Comparison of ENCODE assay signal across 29 cellular contexts in the genomic region with DNA sequence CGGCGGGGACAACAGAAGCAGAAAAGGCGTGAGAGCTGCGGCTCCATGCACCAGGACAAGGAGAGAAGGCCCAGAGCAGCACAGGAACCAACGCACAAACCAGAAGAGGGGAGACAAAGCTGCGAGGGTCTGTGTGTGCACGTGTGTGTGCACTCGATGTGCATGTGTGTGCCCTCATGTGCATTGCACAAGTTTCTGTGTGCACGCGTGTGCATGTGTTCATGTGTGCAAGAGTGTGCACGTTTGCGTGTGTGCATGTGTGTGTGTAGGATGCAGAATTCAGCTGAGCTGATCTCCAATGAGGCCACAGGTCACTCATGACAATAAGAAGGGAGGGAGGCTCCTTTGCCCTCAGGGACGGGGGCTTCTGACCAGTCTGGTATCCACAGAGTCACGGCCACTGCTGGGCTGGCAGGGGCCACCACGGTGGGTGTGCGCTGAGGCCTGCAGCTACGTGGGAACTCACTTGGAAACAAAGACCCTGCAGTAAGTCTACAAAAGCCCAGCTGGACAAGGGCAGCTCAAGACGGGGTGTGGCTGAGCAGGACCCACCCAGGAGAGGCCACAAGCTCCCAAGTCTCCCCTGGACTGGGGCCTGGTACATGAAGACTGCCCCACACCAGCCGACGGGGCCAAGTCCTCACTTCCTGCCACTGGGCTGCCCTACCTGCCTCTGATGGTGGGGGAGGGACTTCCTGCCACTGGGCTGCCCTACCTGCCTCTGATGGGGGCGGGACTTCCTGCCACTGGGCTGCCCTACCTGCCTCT. TPM values are rescaled to one million over a fixed set of nuclear protein-coding genes. Genes with fewer than 3 reads are reported as not detected.
DNase-seq lines count a peak whose midpoint lies in the region; ATAC-seq, FAIRE-seq and TF ChIP-seq lines count a peak whose summit lies in the region.
"Had no signal": no experiment of that assay in that cellular context is flagged by ENCODE, and none has a peak within 500 bp of the region (broad histone marks: within the 10 kb centered on the region; RNA-seq: fewer than 3 reads in every experiment).

No MANE protein-coding gene starts in this region.

- H3K9me3 Mint-ChIP-seq in MCF 10A (ENCODE audit: unreplicated experiment) (no peaks in the 10 kb centered on the region), endodermal cell (no peaks in the 10 kb centered on the region)
- H3K9me3 Mint-ChIP-seq in activated CD8-positive, alpha-beta T cell treated with anti-CD3 and anti-CD28 coated beads, Interleukin-2, amount 10 ng/mL, durations not matched to agents 7 days and 5 days (ENCODE audit: insufficient read depth) = no peaks in the 10 kb centered on the region
- H3K9me3 Mint-ChIP-seq: HFFc6; stimulated activated effector memory CD8-positive, alpha-beta T cell treated with anti-CD3 and anti-CD28 coated beads, Interleukin-12 subunit alpha, Interleukin-12 subunit beta, amount 100 ng/mL, for 72 hours; T-cell had no signal

- H3K4me1 Mint-ChIP-seq in MCF 10A (ENCODE audit: insufficient read depth, unreplicated experiment) = no peaks in the 10 kb centered on the region
- H3K4me1 Mint-ChIP-seq in endodermal cell = peaks cover 2% of the 10 kb centered on the region
- H3K4me1 Mint-ChIP-seq in activated CD8-positive, alpha-beta T cell treated with anti-CD3 and anti-CD28 coated beads, Interleukin-2, amount 10 ng/mL, durations not matched to agents 7 days and 5 days (ENCODE audit: low read depth) = peaks cover 7% of the 10 kb centered on the region

- no peak overlapping the region for H2AFZ ChIP-seq in mammary epithelial cell (ENCODE audit: low read depth, low read length)

- no peaks in the 10 kb centered on the region for H3K4me1 ChIP-seq in mammary epithelial cell (ENCODE audit: insufficient read depth, low read length)
- no peaks in the 10 kb centered on the region for H3K4me1 ChIP-seq in endodermal cell (ENCODE audit: control insufficient read depth, insufficient read depth, low read length)
- H3K4me1 ChIP-seq in small intestine (ENCODE audit: control insufficient read depth in 2 of 2, insufficient read depth in 1 of 2, low read depth in 1 of 2, low read length in 1 of 2) = no peaks in the 10 kb centered on the region
- H3K4me1 ChIP-seq: lower lobe of right lung, suprapubic skin, uterus had no signal

- no peaks in the 10 kb centered on the region for H3K36me3 ChIP-seq in mammary epithelial cell (ENCODE audit: insufficient read depth, low read length)
- H3K36me3 ChIP-seq in endodermal cell (ENCODE audit: control insufficient read depth, insufficient read depth, low read length) = no peaks in the 10 kb centered on the region
- H3K36me3 ChIP-seq in small intestine (ENCODE audit: control insufficient read depth in 2 of 2, insufficient read depth in 2 of 2, low read length in 2 of 2) = no peaks in the 10 kb centered on the region
- H3K36me3 ChIP-seq: lower lobe of right lung, suprapubic skin, uterus had no signal

- TF ChIP-seq CTCF in MCF 10A (IDR thresholded peaks at IDR 0.05; ENCODE audit: unreplicated experiment) = no peak
- no peak for TF ChIP-seq CTCF in mammary epithelial cell (conservative IDR thresholded peaks at IDR 0.05 in 1 of 2, IDR thresholded peaks at IDR 0.05 in 1 of 2; ENCODE audit: extremely low read depth in 1 of 2, insufficient read depth in 1 of 2, low read depth in 1 of 2, low read length in 2 of 2)
- TF ChIP-seq CTCF in endodermal cell (conservative IDR thresholded peaks at IDR 0.05) = no peak

- in situ Hi-C loops in mammary epithelial cell (cut with MboI; ENCODE audit: low sequenced_read_pairs in 2 of 2) = no loop called here

- H3K9me3 ChIP-seq in mammary epithelial cell (replicated peaks; ENCODE audit: insufficient read depth, low read length) = peaks cover 3% of the 10 kb centered on the region
- no peaks in the 10 kb centered on the region for H3K9me3 ChIP-seq in endodermal cell (ENCODE audit: control insufficient read depth, low read length)
- H3K9me3 ChIP-seq in small intestine (ENCODE audit: control insufficient read depth, low read depth) = no peaks in the 10 kb centered on the region
- H3K9me3 ChIP-seq: lower lobe of right lung, suprapubic skin, uterus had no signal

- BruUV-seq in MCF 10A (replicated peaks; lab: Mats Ljungman, UMichigan) (no TSS peak), mammary epithelial cell (replicated peaks; lab: Mats Ljungman, UMichigan) (no TSS peak)

- no peak for ATAC-seq in activated CD8-positive, alpha-beta T cell treated with anti-CD3 and anti-CD28 coated beads, Interleukin-2, amount 10 ng/mL, durations not matched to agents 7 days and 5 days
- ATAC-seq: lower lobe of right lung had no signal

- H3K36me3 Mint-ChIP-seq in MCF 10A (ENCODE audit: insufficient read depth, unreplicated experiment) = no peaks in the 10 kb centered on the region
- H3K36me3 Mint-ChIP-seq in endodermal cell (ENCODE audit: low read depth) = no peaks in the 10 kb centered on the region
- no peaks in the 10 kb centered on the region for H3K36me3 Mint-ChIP-seq in activated CD8-positive, alpha-beta T cell treated with anti-CD3 and anti-CD28 coated beads, Interleukin-2, amount 10 ng/mL, durations not matched to agents 7 days and 5 days (ENCODE audit: low read depth)
- H3K36me3 Mint-ChIP-seq: activated naive CD4-positive, alpha-beta T cell treated with anti-CD3 and anti-CD28 coated beads, Interleukin-2, amount 10 ng/mL, durations not matched to agents 7 days and 5 days; stimulated activated effector memory CD8-positive, alpha-beta T cell treated with anti-CD3 and anti-CD28 coated beads, Interleukin-12 subunit alpha, Interleukin-12 subunit beta, amount 100 ng/mL, for 72 hours; T-cell had no signal

- H3K27me3 Mint-ChIP-seq in MCF 10A (ENCODE audit: insufficient read depth, unreplicated experiment) (peaks cover 16% of the 10 kb centered on the region), endodermal cell (ENCODE audit: insufficient read depth) (no peaks in the 10 kb centered on the region)
- H3K27me3 Mint-ChIP-seq in activated CD8-positive, alpha-beta T cell treated with anti-CD3 and anti-CD28 coated beads, Interleukin-2, amount 10 ng/mL, durations not matched to agents 7 days and 5 days (ENCODE audit: low read depth) = no peaks in the 10 kb centered on the region
- H3K27me3 Mint-ChIP-seq: activated naive CD4-positive, alpha-beta T cell treated with anti-CD3 and anti-CD28 coated beads, Interleukin-2, amount 10 ng/mL, durations not matched to agents 7 days and 5 days had no signal

- H3K27ac ChIP-seq in mammary epithelial cell (ENCODE audit: insufficient read depth, low read depth, low read length) (no peak overlapping the region), endodermal cell (ENCODE audit: low read depth, low read length) (no peak overlapping the region), small intestine (ENCODE audit: low read depth in 1 of 2, low read length in 1 of 2) (no peak overlapping the region)
- H3K27ac ChIP-seq: epithelial cell of prostate, lower lobe of right lung, skin epidermis, suprapubic skin, uterus had no signal

- H3K27me3 ChIP-seq in mammary epithelial cell (ENCODE audit: insufficient read depth, low read length) (no peaks in the 10 kb centered on the region), endodermal cell (ENCODE audit: control insufficient read depth, insufficient read depth, low read length, poor library complexity, severe bottlenecking) (no peaks in the 10 kb centered on the region), small intestine (ENCODE audit: control insufficient read depth in 2 of 2, insufficient read depth in 2 of 2, low read length in 2 of 2) (no peaks in the 10 kb centered on the region)
- H3K27me3 ChIP-seq: uterus had no signal

- no peaks in the 10 kb centered on the region for H4K20me1 ChIP-seq in mammary epithelial cell (ENCODE audit: insufficient read depth, low read length)

- H3K9ac ChIP-seq in mammary epithelial cell (ENCODE audit: insufficient read depth, low read length) (no peak overlapping the region), endodermal cell (ENCODE audit: extremely low read depth, low read length, poor library complexity, severe bottlenecking) (no peak overlapping the region)

- POLR2A ChIA-PET in MCF 10A (lab: Yijun Ruan, JAX) = no interaction called here
- POLR2A ChIA-PET in activated CD8-positive, alpha-beta T cell treated with anti-CD3 and anti-CD28 coated beads, Interleukin-2, amount 10 ng/mL, durations not matched to agents 7 days and 5 days (lab: Charles Lee) = no interaction called here

- no peaks in the 10 kb centered on the region for H3K79me2 ChIP-seq in mammary epithelial cell (ENCODE audit: insufficient read depth, low read length)

- intact Hi-C loops in MCF 10A (cut with micrococcal nuclease) (no loop called here), mammary epithelial cell (cut with micrococcal nuclease) (no loop called here)

- H3K4me2 ChIP-seq in mammary epithelial cell (ENCODE audit: insufficient read depth, low read depth, low read length) = no peak overlapping the region

- CTCF ChIA-PET in MCF 10A (lab: Yijun Ruan, JAX) = interaction anchor here (0.7 to 0.8 kb wide), 4 partner anchors 58 to 183 kb away, joined by 3 to 5 read pairs (median 3); no protein-coding TSS in a partner anchor
- CTCF ChIA-PET in mammary epithelial cell (lab: Charles Lee; ENCODE audit: low non-redundant PET) = no interaction called here
- CTCF ChIA-PET in activated CD8-positive, alpha-beta T cell treated with anti-CD3 and anti-CD28 coated beads, Interleukin-2, amount 10 ng/mL, durations not matched to agents 7 days and 5 days (lab: Charles Lee) = interaction anchor here (0.6 kb wide), 1 partner anchor 87 kb away, joined by 3 read pairs; no protein-coding TSS in a partner anchor

- H3K4me3 ChIP-seq in mammary epithelial cell (replicated peaks in 1 of 3; ENCODE audit: insufficient read depth in 1 of 3, low read depth in 2 of 3, low read length in 3 of 3) (no peak overlapping the region), endodermal cell (ENCODE audit: low read length) (no peak overlapping the region), small intestine (ENCODE audit: low read depth in 1 of 2, low read length in 2 of 2) (no peak overlapping the region)
- H3K4me3 ChIP-seq: lower lobe of right lung, skin epidermis, suprapubic skin, uterus had no signal

- dilution Hi-C loops in mammary epithelial cell (cut with HindIII; ENCODE audit: low sequenced_read_pairs) = no loop called here

- no peak for FAIRE-seq in small intestine (lab: Jason Lieb, UNC)

- H3K27ac Mint-ChIP-seq in MCF 10A (ENCODE audit: low read depth, unreplicated experiment) = no peak overlapping the region
- no peak overlapping the region for H3K27ac Mint-ChIP-seq in endodermal cell
- no peak overlapping the region for H3K27ac Mint-ChIP-seq in activated CD8-positive, alpha-beta T cell treated with anti-CD3 and anti-CD28 coated beads, Interleukin-2, amount 10 ng/mL, durations not matched to agents 7 days and 5 days
- H3K27ac Mint-ChIP-seq: activated naive CD4-positive, alpha-beta T cell treated with anti-CD3 and anti-CD28 coated beads, Interleukin-2, amount 10 ng/mL, durations not matched to agents 7 days and 5 days; HFFc6; stimulated activated effector memory CD8-positive, alpha-beta T cell treated with anti-CD3 and anti-CD28 coated beads, Interleukin-12 subunit alpha, Interleukin-12 subunit beta, amount 100 ng/mL, for 72 hours; T-cell had no signal

- WGBS in mammary epithelial cell (ENCODE audit: low coverage, missing lambda C conversion rate) = 90% methylated on average over 17 of the region's 21 CpGs
- 94 to 98% methylated on average over 17 to 20 of the region's 21 CpGs for WGBS in endodermal cell (ENCODE audit: insufficient coverage in 1 of 2, insufficient read length in 1 of 2), 2 experiments
- 82 to 89% (median 87%) methylated on average over 20 to 21 of the region's 21 CpGs for WGBS in small intestine, 3 donors

- H3K4me3 Mint-ChIP-seq in MCF 10A (ENCODE audit: unreplicated experiment) (no peak overlapping the region), endodermal cell (no peak overlapping the region)
- no peak overlapping the region for H3K4me3 Mint-ChIP-seq in activated CD8-positive, alpha-beta T cell treated with anti-CD3 and anti-CD28 coated beads, Interleukin-2, amount 10 ng/mL, durations not matched to agents 7 days and 5 days
- H3K4me3 Mint-ChIP-seq: activated naive CD4-positive, alpha-beta T cell treated with anti-CD3 and anti-CD28 coated beads, Interleukin-2, amount 10 ng/mL, durations not matched to agents 7 days and 5 days; HFFc6; stimulated activated effector memory CD8-positive, alpha-beta T cell treated with anti-CD3 and anti-CD28 coated beads, Interleukin-12 subunit alpha, Interleukin-12 subunit beta, amount 100 ng/mL, for 72 hours; T-cell had no signal

- DNase-seq in MCF 10A (ENCODE audit: unreplicated experiment) = peak; percentile 25
- no peak for DNase-seq in mammary epithelial cell
- DNase-seq in NCI-H2171 (lab: John Stamatoyannopoulos, UW) = peak; percentile 78
- peak; percentile 82 for DNase-seq in endodermal cell
- DNase-seq in small intestine = peak; percentile 7
- DNase-seq in NCI-H128 (lab: John Stamatoyannopoulos, UW; ENCODE audit: unreplicated experiment) = no peak
- DNase-seq in activated gamma-delta T cell (lab: John Stamatoyannopoulos, UW) = no peak
- no peak for DNase-seq in activated CD8-positive, alpha-beta T cell treated with anti-CD3 and anti-CD28 coated beads, Interleukin-2, amount 10 ng/mL, durations not matched to agents 7 days and 5 days
- DNase-seq: activated naive CD4-positive, alpha-beta T cell treated with anti-CD3 and anti-CD28 coated beads, Interleukin-2, amount 10 ng/mL, durations not matched to agents 7 days and 5 days; activated T-cell treated with anti-CD3 and anti-CD28 coated beads, Interleukin-2, amount 50 U/mL, for 48 hours; aorta; Calu3; HFFc6; lower lobe of right lung; NCI-H1417; NCI-H226; NCI-H774; stimulated activated CD4-positive, alpha-beta T cell treated with anti-CD3 and anti-CD28 coated beads, Interleukin-2, amount 100 ng/mL, for 24 hours; uterus had no signal

RNA-seq across cellular contexts. Expression of a gene that starts 48.1 kb away (rescaled TPM):
- not detected in 2 replicates for total RNA-seq in MCF 10A (2022)
- not detected for total RNA-seq in mammary epithelial cell
- polyA plus RNA-seq in mammary epithelial cell = not detected
- not detected for polyA minus RNA-seq in mammary epithelial cell
- under 1 TPM in 1 of 2 donors, not detected in 1; 0.46 TPM for total RNA-seq in endodermal cell
- polyA plus RNA-seq in endodermal cell (2013, experiment 1 of 2) = 9.6 TPM
- 5.6 TPM for polyA plus RNA-seq in endodermal cell (2013, experiment 2 of 2)
- under 1 TPM in 1 of 3 donors, not detected in 2; 0.01 TPM for polyA plus RNA-seq in small intestine
- not detected for total RNA-seq in activated CD8-positive, alpha-beta T cell treated with anti-CD3 and anti-CD28 coated beads, Interleukin-2, amount 10 ng/mL, durations not matched to agents 7 days and 5 days
- total RNA-seq: activated CD8-positive, alpha-beta memory T cell treated with anti-CD3 and anti-CD28 coated beads for 36 hours; aorta; Calu3; fibroblast of villous mesenchyme; HFFc6; kidney epithelial cell; lower lobe of right lung; pulmonary artery endothelial cell; suprapubic skin; T-cell had no signal
- polyA plus RNA-seq: aorta, BJ had no signal

Comparison
In these comparisons a context has a peak if more than half of its experiments do, and no peak if none do; other contexts are left out.
1. DNase-seq: peak in MCF 10A (single experiment), NCI-H2171 (single experiment), endodermal cell (single experiment) and small intestine (single experiment); none in mammary epithelial cell (single experiment), NCI-H128 (single experiment), activated gamma-delta T cell (single experiment) and activated CD8-positive, alpha-beta T cell treated with anti-CD3 and anti-CD28 coated beads, Interleukin-2, amount 10 ng/mL, durations not matched to agents 7 days and 5 days (single experiment).